In genomic region chr2:57981369-57981768, GRCh38 we compare ENCODE assay signal across 13 cellular contexts.
DNase-seq lines count a peak whose midpoint lies in the region; ATAC-seq, FAIRE-seq and TF ChIP-seq lines count a peak whose summit lies in the region.
"Had no signal": no experiment of that assay in that cellular context is flagged by ENCODE, and none has a peak within 500 bp of the region (broad histone marks: within the 10 kb centered on the region; RNA-seq: fewer than 3 reads in every experiment).

No MANE protein-coding gene starts in this region.

- H2AFZ ChIP-seq in mammary epithelial cell (ENCODE audit: low read depth, low read length) (no peak overlapping the region), hepatocyte (no peak overlapping the region)

- no peaks in the 10 kb centered on the region for H3K79me2 ChIP-seq in mammary epithelial cell (ENCODE audit: insufficient read depth, low read length)
- no peaks in the 10 kb centered on the region for H3K79me2 ChIP-seq in hepatocyte

- H3K27me3 ChIP-seq in mammary epithelial cell (ENCODE audit: insufficient read depth, low read length): peaks cover 3% of the 10 kb centered on the region
- H3K27me3 ChIP-seq in sigmoid colon: no peaks in the 10 kb centered on the region
- no peaks in the 10 kb centered on the region for H3K27me3 ChIP-seq in hepatocyte

- H3K9me3 ChIP-seq in mammary epithelial cell (replicated peaks; ENCODE audit: insufficient read depth, low read length) (no peaks in the 10 kb centered on the region), sigmoid colon (no peaks in the 10 kb centered on the region), hepatocyte (ENCODE audit: low read depth) (no peaks in the 10 kb centered on the region)

- no peaks in the 10 kb centered on the region for H4K20me1 ChIP-seq in mammary epithelial cell (ENCODE audit: insufficient read depth, low read length)
- H4K20me1 ChIP-seq in hepatocyte (ENCODE audit: insufficient read depth, poor library complexity, severe bottlenecking): no peaks in the 10 kb centered on the region

- TF ChIP-seq EP300 in sigmoid colon (IDR thresholded peaks at IDR 0.05): no peak

- CTCF ChIA-PET in mammary epithelial cell (lab: Charles Lee; ENCODE audit: low non-redundant PET): no interaction called here

- in situ Hi-C loops in mammary epithelial cell (cut with MboI; ENCODE audit: low sequenced_read_pairs in 2 of 2): no loop called here

- H3K36me3 ChIP-seq in mammary epithelial cell (ENCODE audit: insufficient read depth, low read length) (no peaks in the 10 kb centered on the region), sigmoid colon (no peaks in the 10 kb centered on the region), hepatocyte (replicated peaks; ENCODE audit: insufficient read depth, low read depth) (no peaks in the 10 kb centered on the region)

- H3K4me2 ChIP-seq in mammary epithelial cell (ENCODE audit: insufficient read depth, low read depth, low read length) (no peak overlapping the region), hepatocyte (no peak overlapping the region)

- H3K4me3 ChIP-seq in mammary epithelial cell (replicated peaks in 1 of 3; ENCODE audit: insufficient read depth in 1 of 3, low read depth in 2 of 3, low read length in 3 of 3) (no peak overlapping the region), sigmoid colon (no peak overlapping the region), hepatocyte (no peak overlapping the region)

- H3K4me1 ChIP-seq in mammary epithelial cell (ENCODE audit: insufficient read depth, low read length) (no peaks in the 10 kb centered on the region), sigmoid colon (no peaks in the 10 kb centered on the region), hepatocyte (ENCODE audit: insufficient read depth) (no peaks in the 10 kb centered on the region)

- no peak overlapping the region for H3K9ac ChIP-seq in mammary epithelial cell (ENCODE audit: insufficient read depth, low read length)

- DNase-seq in AG09319 (ENCODE audit: extremely low read depth, low read depth): peak; percentile 2
- DNase-seq in HTR-8/SVneo (ENCODE audit: insufficient read length, low spot score): peak; percentile 5
- DNase-seq in mammary epithelial cell: peak; percentile 55
- peak; percentile 16 for DNase-seq in middle frontal gyrus (ENCODE audit: extremely low spot score, low spot score)
- no peak for DNase-seq in sigmoid colon
- DNase-seq in hepatocyte (ENCODE audit: low spot score): no peak
- DNase-seq: activated CD4-positive, alpha-beta T cell treated with anti-CD3 and anti-CD28 coated beads for 1 hour; activated T-cell treated with anti-CD3 and anti-CD28 coated beads, Interleukin-2, amount 50 U/mL, for 4 hours; NCI-H2107; nucleus accumbens had no signal

- FAIRE-seq in HTR-8/SVneo (lab: Jason Lieb, UNC): no peak

- TF ChIP-seq POLR2A in sigmoid colon (IDR thresholded peaks at IDR 0.05): no peak

- dilution Hi-C loops in mammary epithelial cell (cut with HindIII; ENCODE audit: low sequenced_read_pairs): no loop called here

- intact Hi-C loops in mammary epithelial cell (cut with micrococcal nuclease): no loop called here
- intact Hi-C loops in sigmoid colon (cut with DNase I): no loop called here

- H3K27ac ChIP-seq in mammary epithelial cell (ENCODE audit: insufficient read depth, low read depth, low read length) (no peak overlapping the region), sigmoid colon (no peak overlapping the region), hepatocyte (no peak overlapping the region)
- H3K27ac ChIP-seq: C4-2B had no signal

- no peak for ATAC-seq in GM19324 (IDR thresholded peaks at IDR 0.05; ENCODE audit: low FRiP score, unreplicated experiment)
- ATAC-seq in GM18873 (IDR thresholded peaks at IDR 0.05; ENCODE audit: low FRiP score, unreplicated experiment): no peak
- ATAC-seq: activated T-cell treated with anti-CD3 and anti-CD28 coated beads, Interleukin-2, amount 50 U/mL, for 4 hours had no signal

- no peaks in the 10 kb centered on the region for H3K9me2 ChIP-seq in hepatocyte (replicated peaks; ENCODE audit: insufficient read depth)

- no TSS peak for BruUV-seq in mammary epithelial cell (replicated peaks; lab: Mats Ljungman, UMichigan)

- 0% methylated on average over 1 of the region's 1 CpG for WGBS in mammary epithelial cell (ENCODE audit: low coverage, missing lambda C conversion rate)
- WGBS in sigmoid colon, 2 donors: 51 to 67% methylated on average over 1 of the region's 1 CpG
- WGBS in hepatocyte (ENCODE audit: low lambda C conversion rate, missing lambda C conversion rate): 88% methylated on average over 1 of the region's 1 CpG

- TF ChIP-seq CTCF in AG09319 (IDR thresholded peaks at IDR 0.05; ENCODE audit: low read depth, low read length): no peak
- TF ChIP-seq CTCF in mammary epithelial cell (conservative IDR thresholded peaks at IDR 0.05 in 1 of 2, IDR thresholded peaks at IDR 0.05 in 1 of 2; ENCODE audit: extremely low read depth in 1 of 2, insufficient read depth in 1 of 2, low read depth in 1 of 2, low read length in 2 of 2): no peak
- TF ChIP-seq CTCF in sigmoid colon (IDR thresholded peaks at IDR 0.05): no peak
- TF ChIP-seq CTCF in hepatocyte (IDR thresholded peaks at IDR 0.05; ENCODE audit: poor library complexity): no peak

Comparison
In these comparisons a context has a peak if more than half of its experiments do, and no peak if none do; other contexts are left out.
1. DNase-seq: peak in AG09319 (single experiment), HTR-8/SVneo (single experiment), mammary epithelial cell (single experiment) and middle frontal gyrus (single experiment); none in sigmoid colon (single experiment) and hepatocyte (single experiment).